ENCODE assay signal across 1 cellular context in the genomic region with DNA sequence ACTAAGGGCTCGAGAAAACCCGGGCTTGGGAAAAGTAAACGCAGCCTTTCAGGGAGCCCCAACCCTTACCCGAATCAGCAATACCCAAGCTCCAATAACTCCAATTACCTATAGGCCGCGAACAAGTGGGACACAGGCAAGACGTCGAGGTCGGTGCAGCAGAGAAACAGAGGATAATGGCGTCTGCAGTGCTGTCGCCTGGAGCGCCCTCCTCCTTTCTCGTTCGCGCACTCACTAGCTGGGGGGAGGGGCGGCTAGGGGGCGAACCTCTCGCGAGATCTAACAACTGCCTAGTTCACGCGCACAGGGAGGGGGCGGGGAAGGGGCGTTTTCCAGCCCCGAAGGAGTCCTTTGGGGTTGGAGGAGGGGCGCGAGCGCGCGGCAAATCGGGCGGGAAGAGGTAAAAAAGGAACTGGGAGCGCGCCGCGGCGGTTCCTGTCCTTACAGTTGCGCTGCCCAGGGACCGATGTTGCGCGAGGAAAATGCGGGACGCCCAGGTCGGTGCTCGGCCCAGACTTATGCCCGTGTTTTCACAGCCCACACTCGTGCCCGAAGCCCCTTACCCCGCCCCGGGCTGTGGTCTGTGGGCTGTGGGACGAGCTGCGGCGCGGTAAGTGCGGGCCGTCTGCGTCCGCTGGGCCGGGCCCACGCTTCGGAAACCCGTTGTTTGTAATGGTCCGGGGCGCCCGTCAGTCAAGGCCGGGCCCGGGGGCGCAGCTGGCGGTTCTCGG.
TF ChIP-seq lines count a peak whose summit lies in the region.

A gene (plus strand): TSS at position 411 of the 731 bp plus-strand sequence. CDS start 20,182 bp downstream, outside the sequence.

TF ChIP-seq in WTC11, 78 proteins besides CTCF, POLR2A, EP300 and RAD21 (continued from another document and continues in another):
- no peak for TF ChIP-seq FOXJ3 (CRISPR knock-in tag; IDR thresholded peaks at IDR 0.05; ENCODE audit: borderline replicate concordance)
- TF ChIP-seq KAT7 (CRISPR knock-in tag; IDR thresholded peaks at IDR 0.05; ENCODE audit: borderline replicate concordance) = no peak
- no peak for TF ChIP-seq ZNF263 (CRISPR knock-in tag; IDR thresholded peaks at IDR 0.05; ENCODE audit: low read depth)
- TF ChIP-seq HMGA2 (CRISPR knock-in tag; IDR thresholded peaks at IDR 0.05) = no peak
- TF ChIP-seq EMX1 (CRISPR knock-in tag; IDR thresholded peaks at IDR 0.05) = peak; percentile 26; the same call in 1 of the 2 replicates
- TF ChIP-seq MXD4 (CRISPR knock-in tag; IDR thresholded peaks at IDR 0.05; ENCODE audit: borderline replicate concordance) = no peak
- TF ChIP-seq, protein P1, sequence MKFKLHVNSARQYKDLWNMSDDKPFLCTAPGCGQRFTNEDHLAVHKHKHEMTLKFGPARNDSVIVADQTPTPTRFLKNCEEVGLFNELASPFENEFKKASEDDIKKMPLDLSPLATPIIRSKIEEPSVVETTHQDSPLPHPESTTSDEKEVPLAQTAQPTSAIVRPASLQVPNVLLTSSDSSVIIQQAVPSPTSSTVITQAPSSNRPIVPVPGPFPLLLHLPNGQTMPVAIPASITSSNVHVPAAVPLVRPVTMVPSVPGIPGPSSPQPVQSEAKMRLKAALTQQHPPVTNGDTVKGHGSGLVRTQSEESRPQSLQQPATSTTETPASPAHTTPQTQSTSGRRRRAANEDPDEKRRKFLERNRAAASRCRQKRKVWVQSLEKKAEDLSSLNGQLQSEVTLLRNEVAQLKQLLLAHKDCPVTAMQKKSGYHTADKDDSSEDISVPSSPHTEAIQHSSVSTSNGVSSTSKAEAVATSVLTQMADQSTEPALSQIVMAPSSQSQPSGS (CRISPR knock-in tag; IDR thresholded peaks at IDR 0.05; ENCODE audit: borderline replicate concordance, low read depth) = no peak
- TF ChIP-seq ELF4 (CRISPR knock-in tag; IDR thresholded peaks at IDR 0.05; ENCODE audit: low read depth) = no peak
- TF ChIP-seq RORB (CRISPR knock-in tag; IDR thresholded peaks at IDR 0.05) = no peak
- peak; percentile 60; the same call in 1 of the 2 replicates for TF ChIP-seq ZNF416 (CRISPR knock-in tag; IDR thresholded peaks at IDR 0.05)
- TF ChIP-seq, protein P2, sequence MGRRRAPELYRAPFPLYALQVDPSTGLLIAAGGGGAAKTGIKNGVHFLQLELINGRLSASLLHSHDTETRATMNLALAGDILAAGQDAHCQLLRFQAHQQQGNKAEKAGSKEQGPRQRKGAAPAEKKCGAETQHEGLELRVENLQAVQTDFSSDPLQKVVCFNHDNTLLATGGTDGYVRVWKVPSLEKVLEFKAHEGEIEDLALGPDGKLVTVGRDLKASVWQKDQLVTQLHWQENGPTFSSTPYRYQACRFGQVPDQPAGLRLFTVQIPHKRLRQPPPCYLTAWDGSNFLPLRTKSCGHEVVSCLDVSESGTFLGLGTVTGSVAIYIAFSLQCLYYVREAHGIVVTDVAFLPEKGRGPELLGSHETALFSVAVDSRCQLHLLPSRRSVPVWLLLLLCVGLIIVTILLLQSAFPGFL (CRISPR knock-in tag; IDR thresholded peaks at IDR 0.05; ENCODE audit: borderline replicate concordance) = no peak
- no peak for TF ChIP-seq ETV6 (CRISPR knock-in tag; IDR thresholded peaks at IDR 0.05)
- peak; percentile 28; the same call in 1 of the 2 replicates for TF ChIP-seq FOXK1 (CRISPR knock-in tag; IDR thresholded peaks at IDR 0.05)
- no peak for TF ChIP-seq ZNF423 (CRISPR knock-in tag; IDR thresholded peaks at IDR 0.05)
- no peak for TF ChIP-seq RELA (CRISPR knock-in tag; IDR thresholded peaks at IDR 0.05; ENCODE audit: borderline replicate concordance)
- TF ChIP-seq, protein P3, sequence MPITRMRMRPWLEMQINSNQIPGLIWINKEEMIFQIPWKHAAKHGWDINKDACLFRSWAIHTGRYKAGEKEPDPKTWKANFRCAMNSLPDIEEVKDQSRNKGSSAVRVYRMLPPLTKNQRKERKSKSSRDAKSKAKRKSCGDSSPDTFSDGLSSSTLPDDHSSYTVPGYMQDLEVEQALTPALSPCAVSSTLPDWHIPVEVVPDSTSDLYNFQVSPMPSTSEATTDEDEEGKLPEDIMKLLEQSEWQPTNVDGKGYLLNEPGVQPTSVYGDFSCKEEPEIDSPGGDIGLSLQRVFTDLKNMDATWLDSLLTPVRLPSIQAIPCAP (CRISPR knock-in tag; IDR thresholded peaks at IDR 0.05) = no peak
- 0 out of 2 replicates have a peak, but pooled peaks have one; percentile 62 for TF ChIP-seq FOXP1 (CRISPR knock-in tag; IDR thresholded peaks at IDR 0.05; ENCODE audit: borderline replicate concordance)
- no peak for TF ChIP-seq NFYB (CRISPR knock-in tag; conservative IDR thresholded peaks at IDR 0.05; ENCODE audit: low read depth)
- TF ChIP-seq ESRRA (CRISPR knock-in tag; IDR thresholded peaks at IDR 0.05; ENCODE audit: borderline replicate concordance) = no peak
- TF ChIP-seq, protein P4, sequence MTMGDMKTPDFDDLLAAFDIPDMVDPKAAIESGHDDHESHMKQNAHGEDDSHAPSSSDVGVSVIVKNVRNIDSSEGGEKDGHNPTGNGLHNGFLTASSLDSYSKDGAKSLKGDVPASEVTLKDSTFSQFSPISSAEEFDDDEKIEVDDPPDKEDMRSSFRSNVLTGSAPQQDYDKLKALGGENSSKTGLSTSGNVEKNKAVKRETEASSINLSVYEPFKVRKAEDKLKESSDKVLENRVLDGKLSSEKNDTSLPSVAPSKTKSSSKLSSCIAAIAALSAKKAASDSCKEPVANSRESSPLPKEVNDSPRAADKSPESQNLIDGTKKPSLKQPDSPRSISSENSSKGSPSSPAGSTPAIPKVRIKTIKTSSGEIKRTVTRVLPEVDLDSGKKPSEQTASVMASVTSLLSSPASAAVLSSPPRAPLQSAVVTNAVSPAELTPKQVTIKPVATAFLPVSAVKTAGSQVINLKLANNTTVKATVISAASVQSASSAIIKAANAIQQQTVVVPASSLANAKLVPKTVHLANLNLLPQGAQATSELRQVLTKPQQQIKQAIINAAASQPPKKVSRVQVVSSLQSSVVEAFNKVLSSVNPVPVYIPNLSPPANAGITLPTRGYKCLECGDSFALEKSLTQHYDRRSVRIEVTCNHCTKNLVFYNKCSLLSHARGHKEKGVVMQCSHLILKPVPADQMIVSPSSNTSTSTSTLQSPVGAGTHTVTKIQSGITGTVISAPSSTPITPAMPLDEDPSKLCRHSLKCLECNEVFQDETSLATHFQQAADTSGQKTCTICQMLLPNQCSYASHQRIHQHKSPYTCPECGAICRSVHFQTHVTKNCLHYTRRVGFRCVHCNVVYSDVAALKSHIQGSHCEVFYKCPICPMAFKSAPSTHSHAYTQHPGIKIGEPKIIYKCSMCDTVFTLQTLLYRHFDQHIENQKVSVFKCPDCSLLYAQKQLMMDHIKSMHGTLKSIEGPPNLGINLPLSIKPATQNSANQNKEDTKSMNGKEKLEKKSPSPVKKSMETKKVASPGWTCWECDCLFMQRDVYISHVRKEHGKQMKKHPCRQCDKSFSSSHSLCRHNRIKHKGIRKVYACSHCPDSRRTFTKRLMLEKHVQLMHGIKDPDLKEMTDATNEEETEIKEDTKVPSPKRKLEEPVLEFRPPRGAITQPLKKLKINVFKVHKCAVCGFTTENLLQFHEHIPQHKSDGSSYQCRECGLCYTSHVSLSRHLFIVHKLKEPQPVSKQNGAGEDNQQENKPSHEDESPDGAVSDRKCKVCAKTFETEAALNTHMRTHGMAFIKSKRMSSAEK (CRISPR knock-in tag; IDR thresholded peaks at IDR 0.05; ENCODE audit: borderline replicate concordance) = no peak
- no peak for TF ChIP-seq SOX15 (CRISPR knock-in tag; IDR thresholded peaks at IDR 0.05)
- no peak for TF ChIP-seq IRF2 (CRISPR knock-in tag; IDR thresholded peaks at IDR 0.05; ENCODE audit: borderline replicate concordance, low read depth)
- TF ChIP-seq, protein P5, sequence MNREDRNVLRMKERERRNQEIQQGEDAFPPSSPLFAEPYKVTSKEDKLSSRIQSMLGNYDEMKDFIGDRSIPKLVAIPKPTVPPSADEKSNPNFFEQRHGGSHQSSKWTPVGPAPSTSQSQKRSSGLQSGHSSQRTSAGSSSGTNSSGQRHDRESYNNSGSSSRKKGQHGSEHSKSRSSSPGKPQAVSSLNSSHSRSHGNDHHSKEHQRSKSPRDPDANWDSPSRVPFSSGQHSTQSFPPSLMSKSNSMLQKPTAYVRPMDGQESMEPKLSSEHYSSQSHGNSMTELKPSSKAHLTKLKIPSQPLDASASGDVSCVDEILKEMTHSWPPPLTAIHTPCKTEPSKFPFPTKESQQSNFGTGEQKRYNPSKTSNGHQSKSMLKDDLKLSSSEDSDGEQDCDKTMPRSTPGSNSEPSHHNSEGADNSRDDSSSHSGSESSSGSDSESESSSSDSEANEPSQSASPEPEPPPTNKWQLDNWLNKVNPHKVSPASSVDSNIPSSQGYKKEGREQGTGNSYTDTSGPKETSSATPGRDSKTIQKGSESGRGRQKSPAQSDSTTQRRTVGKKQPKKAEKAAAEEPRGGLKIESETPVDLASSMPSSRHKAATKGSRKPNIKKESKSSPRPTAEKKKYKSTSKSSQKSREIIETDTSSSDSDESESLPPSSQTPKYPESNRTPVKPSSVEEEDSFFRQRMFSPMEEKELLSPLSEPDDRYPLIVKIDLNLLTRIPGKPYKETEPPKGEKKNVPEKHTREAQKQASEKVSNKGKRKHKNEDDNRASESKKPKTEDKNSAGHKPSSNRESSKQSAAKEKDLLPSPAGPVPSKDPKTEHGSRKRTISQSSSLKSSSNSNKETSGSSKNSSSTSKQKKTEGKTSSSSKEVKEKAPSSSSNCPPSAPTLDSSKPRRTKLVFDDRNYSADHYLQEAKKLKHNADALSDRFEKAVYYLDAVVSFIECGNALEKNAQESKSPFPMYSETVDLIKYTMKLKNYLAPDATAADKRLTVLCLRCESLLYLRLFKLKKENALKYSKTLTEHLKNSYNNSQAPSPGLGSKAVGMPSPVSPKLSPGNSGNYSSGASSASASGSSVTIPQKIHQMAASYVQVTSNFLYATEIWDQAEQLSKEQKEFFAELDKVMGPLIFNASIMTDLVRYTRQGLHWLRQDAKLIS (CRISPR knock-in tag; IDR thresholded peaks at IDR 0.05; ENCODE audit: borderline replicate concordance) = no peak
- TF ChIP-seq, protein P6, sequence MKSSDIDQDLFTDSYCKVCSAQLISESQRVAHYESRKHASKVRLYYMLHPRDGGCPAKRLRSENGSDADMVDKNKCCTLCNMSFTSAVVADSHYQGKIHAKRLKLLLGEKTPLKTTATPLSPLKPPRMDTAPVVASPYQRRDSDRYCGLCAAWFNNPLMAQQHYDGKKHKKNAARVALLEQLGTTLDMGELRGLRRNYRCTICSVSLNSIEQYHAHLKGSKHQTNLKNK (CRISPR knock-in tag; IDR thresholded peaks at IDR 0.05) = 0 out of 2 replicates have a peak, but pooled peaks have one; percentile 49
- peak; percentile 76; the same call in 1 of the 2 replicates for TF ChIP-seq CBFB (CRISPR knock-in tag; IDR thresholded peaks at IDR 0.05; ENCODE audit: low read depth)
- TF ChIP-seq NFATC4 (CRISPR knock-in tag; IDR thresholded peaks at IDR 0.05) = no peak
- TF ChIP-seq, protein P7, sequence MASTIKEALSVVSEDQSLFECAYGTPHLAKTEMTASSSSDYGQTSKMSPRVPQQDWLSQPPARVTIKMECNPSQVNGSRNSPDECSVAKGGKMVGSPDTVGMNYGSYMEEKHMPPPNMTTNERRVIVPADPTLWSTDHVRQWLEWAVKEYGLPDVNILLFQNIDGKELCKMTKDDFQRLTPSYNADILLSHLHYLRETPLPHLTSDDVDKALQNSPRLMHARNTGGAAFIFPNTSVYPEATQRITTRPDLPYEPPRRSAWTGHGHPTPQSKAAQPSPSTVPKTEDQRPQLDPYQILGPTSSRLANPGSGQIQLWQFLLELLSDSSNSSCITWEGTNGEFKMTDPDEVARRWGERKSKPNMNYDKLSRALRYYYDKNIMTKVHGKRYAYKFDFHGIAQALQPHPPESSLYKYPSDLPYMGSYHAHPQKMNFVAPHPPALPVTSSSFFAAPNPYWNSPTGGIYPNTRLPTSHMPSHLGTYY (CRISPR knock-in tag; IDR thresholded peaks at IDR 0.05) = no peak
- no peak for TF ChIP-seq TP53 (CRISPR knock-in tag; IDR thresholded peaks at IDR 0.05)
- TF ChIP-seq, protein P8, sequence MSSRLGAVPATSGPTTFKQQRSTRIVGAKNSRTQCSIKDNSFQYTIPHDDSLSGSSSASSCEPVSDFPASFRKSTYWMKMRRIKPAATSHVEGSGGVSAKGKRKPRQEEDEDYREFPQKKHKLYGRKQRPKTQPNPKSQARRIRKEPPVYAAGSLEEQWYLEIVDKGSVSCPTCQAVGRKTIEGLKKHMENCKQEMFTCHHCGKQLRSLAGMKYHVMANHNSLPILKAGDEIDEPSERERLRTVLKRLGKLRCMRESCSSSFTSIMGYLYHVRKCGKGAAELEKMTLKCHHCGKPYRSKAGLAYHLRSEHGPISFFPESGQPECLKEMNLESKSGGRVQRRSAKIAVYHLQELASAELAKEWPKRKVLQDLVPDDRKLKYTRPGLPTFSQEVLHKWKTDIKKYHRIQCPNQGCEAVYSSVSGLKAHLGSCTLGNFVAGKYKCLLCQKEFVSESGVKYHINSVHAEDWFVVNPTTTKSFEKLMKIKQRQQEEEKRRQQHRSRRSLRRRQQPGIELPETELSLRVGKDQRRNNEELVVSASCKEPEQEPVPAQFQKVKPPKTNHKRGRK (CRISPR knock-in tag; IDR thresholded peaks at IDR 0.05; ENCODE audit: borderline replicate concordance) = no peak
- TF ChIP-seq, protein P9, sequence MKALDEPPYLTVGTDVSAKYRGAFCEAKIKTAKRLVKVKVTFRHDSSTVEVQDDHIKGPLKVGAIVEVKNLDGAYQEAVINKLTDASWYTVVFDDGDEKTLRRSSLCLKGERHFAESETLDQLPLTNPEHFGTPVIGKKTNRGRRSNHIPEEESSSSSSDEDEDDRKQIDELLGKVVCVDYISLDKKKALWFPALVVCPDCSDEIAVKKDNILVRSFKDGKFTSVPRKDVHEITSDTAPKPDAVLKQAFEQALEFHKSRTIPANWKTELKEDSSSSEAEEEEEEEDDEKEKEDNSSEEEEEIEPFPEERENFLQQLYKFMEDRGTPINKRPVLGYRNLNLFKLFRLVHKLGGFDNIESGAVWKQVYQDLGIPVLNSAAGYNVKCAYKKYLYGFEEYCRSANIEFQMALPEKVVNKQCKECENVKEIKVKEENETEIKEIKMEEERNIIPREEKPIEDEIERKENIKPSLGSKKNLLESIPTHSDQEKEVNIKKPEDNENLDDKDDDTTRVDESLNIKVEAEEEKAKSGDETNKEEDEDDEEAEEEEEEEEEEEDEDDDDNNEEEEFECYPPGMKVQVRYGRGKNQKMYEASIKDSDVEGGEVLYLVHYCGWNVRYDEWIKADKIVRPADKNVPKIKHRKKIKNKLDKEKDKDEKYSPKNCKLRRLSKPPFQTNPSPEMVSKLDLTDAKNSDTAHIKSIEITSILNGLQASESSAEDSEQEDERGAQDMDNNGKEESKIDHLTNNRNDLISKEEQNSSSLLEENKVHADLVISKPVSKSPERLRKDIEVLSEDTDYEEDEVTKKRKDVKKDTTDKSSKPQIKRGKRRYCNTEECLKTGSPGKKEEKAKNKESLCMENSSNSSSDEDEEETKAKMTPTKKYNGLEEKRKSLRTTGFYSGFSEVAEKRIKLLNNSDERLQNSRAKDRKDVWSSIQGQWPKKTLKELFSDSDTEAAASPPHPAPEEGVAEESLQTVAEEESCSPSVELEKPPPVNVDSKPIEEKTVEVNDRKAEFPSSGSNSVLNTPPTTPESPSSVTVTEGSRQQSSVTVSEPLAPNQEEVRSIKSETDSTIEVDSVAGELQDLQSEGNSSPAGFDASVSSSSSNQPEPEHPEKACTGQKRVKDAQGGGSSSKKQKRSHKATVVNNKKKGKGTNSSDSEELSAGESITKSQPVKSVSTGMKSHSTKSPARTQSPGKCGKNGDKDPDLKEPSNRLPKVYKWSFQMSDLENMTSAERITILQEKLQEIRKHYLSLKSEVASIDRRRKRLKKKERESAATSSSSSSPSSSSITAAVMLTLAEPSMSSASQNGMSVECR (CRISPR knock-in tag; IDR thresholded peaks at IDR 0.05; ENCODE audit: borderline replicate concordance) = 0 out of 2 replicates have a peak, but pooled peaks have one; percentile 19
- TF ChIP-seq, protein P10, sequence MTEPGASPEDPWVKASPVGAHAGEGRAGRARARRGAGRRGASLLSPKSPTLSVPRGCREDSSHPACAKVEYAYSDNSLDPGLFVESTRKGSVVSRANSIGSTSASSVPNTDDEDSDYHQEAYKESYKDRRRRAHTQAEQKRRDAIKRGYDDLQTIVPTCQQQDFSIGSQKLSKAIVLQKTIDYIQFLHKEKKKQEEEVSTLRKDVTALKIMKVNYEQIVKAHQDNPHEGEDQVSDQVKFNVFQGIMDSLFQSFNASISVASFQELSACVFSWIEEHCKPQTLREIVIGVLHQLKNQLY (CRISPR knock-in tag; IDR thresholded peaks at IDR 0.05) = no peak
- TF ChIP-seq ZNF138 (CRISPR knock-in tag; conservative IDR thresholded peaks at IDR 0.05) = no peak
- TF ChIP-seq NR2C2 (CRISPR knock-in tag; IDR thresholded peaks at IDR 0.05) = no peak
